Comparison of ENCODE assay signal across 17 cellular contexts in genomic region chr5:150164211-150164610, GRCh38. TPM values are rescaled to one million over a fixed set of nuclear protein-coding genes. Genes with fewer than 3 reads are reported as not detected.
DNase-seq lines count a peak whose midpoint lies in the region; ATAC-seq and TF ChIP-seq lines count a peak whose summit lies in the region.
"Had no signal": no experiment of that assay in that cellular context is flagged by ENCODE, and none has a peak within 500 bp of the region (broad histone marks: within the 10 kb centered on the region; RNA-seq: fewer than 3 reads in every experiment).

No MANE protein-coding gene starts in this region.

- intact Hi-C loops in breast epithelium (cut with DNase I; ENCODE audit: low total_unique reads) (loop anchor here (10.0 kb wide), 1 partner anchor 51 kb away; no protein-coding TSS in a partner anchor), testis (cut with DNase I; ENCODE audit: low total_unique reads) (no loop called here)
- intact Hi-C loops in activated T-helper 2 cell treated with anti-CD3 and anti-CD28 coated beads, Interferon-gamma antibody, Interleukin-2, Interleukin-4, amounts not matched to agents 10 μg/mL and 5 μg/mL and 100 μg/mL, durations not matched to agents 14 hours and 24 hours and 36 hours (cut with micrococcal nuclease): no loop called here

- no peak for TF ChIP-seq POLR2A in breast epithelium (IDR thresholded peaks at IDR 0.05)
- TF ChIP-seq POLR2A in testis (IDR thresholded peaks at IDR 0.05): no peak

- no peak overlapping the region for H3K4me3 Mint-ChIP-seq in immature natural killer cell
- no peak overlapping the region for H3K4me3 Mint-ChIP-seq in activated T-helper 2 cell treated with anti-CD3 and anti-CD28 coated beads, Interferon-gamma antibody, Interleukin-2, Interleukin-4, amounts not matched to agents 10 μg/mL and 5 μg/mL and 100 μg/mL, durations not matched to agents 14 hours and 24 hours and 36 hours (ENCODE audit: low read depth)
- H3K4me3 Mint-ChIP-seq: activated CD4-positive, alpha-beta T cell treated with anti-CD3 and anti-CD28 coated beads, Interleukin-2, amount 10 ng/mL, durations not matched to agents 24 days and 14 days; activated T-cell treated with anti-CD3 and anti-CD28 coated beads, Interleukin-2, amount 50 U/mL, for 24 hours; H9; IgD-negative memory B cell had no signal

- H3K9me3 ChIP-seq in Loucy (ENCODE audit: insufficient read depth, low read depth, low read length) (no peaks in the 10 kb centered on the region), breast epithelium (no peaks in the 10 kb centered on the region), muscle layer of duodenum (ENCODE audit: control insufficient read depth in 1 of 2, low read length in 2 of 2) (no peaks in the 10 kb centered on the region), testis (no peaks in the 10 kb centered on the region)
- H3K9me3 ChIP-seq: adrenal gland had no signal

- WGBS in testis, 2 donors: 46 to 74% methylated on average over 3 of the region's 3 CpGs

- H3K36me3 ChIP-seq in Loucy (ENCODE audit: insufficient read depth, low read length) (no peaks in the 10 kb centered on the region), breast epithelium (no peaks in the 10 kb centered on the region), muscle layer of duodenum (ENCODE audit: control insufficient read depth in 1 of 2, insufficient read depth in 2 of 2, low read length in 2 of 2) (no peaks in the 10 kb centered on the region), testis (ENCODE audit: low read depth, missing control alignments) (no peaks in the 10 kb centered on the region)
- H3K36me3 ChIP-seq: adrenal gland had no signal

- peak overlapping the region; percentile 30 for H3K4me2 ChIP-seq in Loucy (ENCODE audit: low read depth, low read length, poor library complexity, severe bottlenecking)

- no peaks in the 10 kb centered on the region for H3K79me2 ChIP-seq in Loucy (ENCODE audit: insufficient read depth, low read length)

- H3F3A ChIP-seq in Loucy (ENCODE audit: low read depth): no peaks in the 10 kb centered on the region

- H2AFZ ChIP-seq in Loucy (ENCODE audit: low read length): peak overlapping the region; percentile 80

- H3K27ac Mint-ChIP-seq in immature natural killer cell: peak overlapping the region in 1 of 6 donors; percentile 35
- no peak overlapping the region for H3K27ac Mint-ChIP-seq in activated T-helper 2 cell treated with anti-CD3 and anti-CD28 coated beads, Interferon-gamma antibody, Interleukin-2, Interleukin-4, amounts not matched to agents 10 μg/mL and 5 μg/mL and 100 μg/mL, durations not matched to agents 14 hours and 24 hours and 36 hours
- H3K27ac Mint-ChIP-seq: activated CD4-positive, alpha-beta T cell treated with anti-CD3 and anti-CD28 coated beads, Interleukin-2, amount 10 ng/mL, durations not matched to agents 24 days and 14 days; activated T-cell treated with anti-CD3 and anti-CD28 coated beads, Interleukin-2, amount 50 U/mL, for 24 hours had no signal

- H3K27ac ChIP-seq in breast epithelium: peak overlapping the region; percentile 71 to 84
- peak overlapping the region; percentile 73 for H3K27ac ChIP-seq in muscle layer of duodenum (ENCODE audit: low read length)
- peak overlapping the region; percentile 10 to 83 for H3K27ac ChIP-seq in testis
- H3K27ac ChIP-seq: C4-2B, epithelial cell of prostate had no signal

- no peak overlapping the region for H3K4me3 ChIP-seq in Loucy (ENCODE audit: low read length, poor library complexity, severe bottlenecking)
- no peak overlapping the region for H3K4me3 ChIP-seq in breast epithelium
- H3K4me3 ChIP-seq in muscle layer of duodenum (ENCODE audit: low read depth in 1 of 2, low read length in 2 of 2): no peak overlapping the region
- no peak overlapping the region for H3K4me3 ChIP-seq in testis
- H3K4me3 ChIP-seq: adrenal gland had no signal

- ATAC-seq in HG03457 (IDR thresholded peaks at IDR 0.05; ENCODE audit: unreplicated experiment): no peak

- peaks cover 33% of the 10 kb centered on the region for H3K4me1 ChIP-seq in Loucy (ENCODE audit: insufficient read depth, low read length, poor library complexity, severe bottlenecking)
- no peaks in the 10 kb centered on the region for H3K4me1 ChIP-seq in breast epithelium
- peaks cover 0 to 3% of the 10 kb centered on the region in 2 donors for H3K4me1 ChIP-seq in muscle layer of duodenum (ENCODE audit: control insufficient read depth in 1 of 2, insufficient read depth in 2 of 2, low read length in 2 of 2)
- peaks cover 43% of the 10 kb centered on the region for H3K4me1 ChIP-seq in testis
- H3K4me1 ChIP-seq: adrenal gland had no signal

- no peaks in the 10 kb centered on the region for H3K9me3 Mint-ChIP-seq in immature natural killer cell
- H3K9me3 Mint-ChIP-seq in activated T-helper 2 cell treated with anti-CD3 and anti-CD28 coated beads, Interferon-gamma antibody, Interleukin-2, Interleukin-4, amounts not matched to agents 10 μg/mL and 5 μg/mL and 100 μg/mL, durations not matched to agents 14 hours and 24 hours and 36 hours: no peaks in the 10 kb centered on the region
- H3K9me3 Mint-ChIP-seq: activated CD4-positive, alpha-beta T cell treated with anti-CD3 and anti-CD28 coated beads, Interleukin-2, amount 10 ng/mL, durations not matched to agents 24 days and 14 days; activated T-cell treated with anti-CD3 and anti-CD28 coated beads, Interleukin-2, amount 50 U/mL, for 24 hours; IgD-negative memory B cell had no signal

- H3K9ac ChIP-seq in Loucy (ENCODE audit: low read depth, low read length, poor library complexity, severe bottlenecking): peak overlapping the region; percentile 53

- no peaks in the 10 kb centered on the region for H4K20me1 ChIP-seq in Loucy (ENCODE audit: insufficient read depth, low read length, poor library complexity, severe bottlenecking)

- no peaks in the 10 kb centered on the region for H3K4me1 Mint-ChIP-seq in immature natural killer cell
- H3K4me1 Mint-ChIP-seq in activated T-helper 2 cell treated with anti-CD3 and anti-CD28 coated beads, Interferon-gamma antibody, Interleukin-2, Interleukin-4, amounts not matched to agents 10 μg/mL and 5 μg/mL and 100 μg/mL, durations not matched to agents 14 hours and 24 hours and 36 hours (ENCODE audit: low read depth): no peaks in the 10 kb centered on the region

- no peaks in the 10 kb centered on the region for H3K27me3 ChIP-seq in Loucy (ENCODE audit: insufficient read depth, low read length, poor library complexity, severe bottlenecking)
- peaks cover 0 to 10% of the 10 kb centered on the region in 2 donors for H3K27me3 ChIP-seq in breast epithelium
- peaks cover 6% of the 10 kb centered on the region for H3K27me3 ChIP-seq in muscle layer of duodenum (ENCODE audit: low read depth, low read length)
- no peaks in the 10 kb centered on the region for H3K27me3 ChIP-seq in testis

- DNase-seq in breast epithelium (ENCODE audit: low spot score in 2 of 2) (no peak), testis (no peak), immature natural killer cell (no peak)
- no peak for DNase-seq in activated T-helper 2 cell treated with anti-CD3 and anti-CD28 coated beads, Interferon-gamma antibody, Interleukin-2, Interleukin-4, amounts not matched to agents 10 μg/mL and 5 μg/mL and 100 μg/mL, durations not matched to agents 14 hours and 24 hours and 36 hours (ENCODE audit: low spot score)
- DNase-seq: activated CD4-positive, alpha-beta T cell treated with anti-CD3 and anti-CD28 coated beads, Interleukin-2, amount 10 ng/mL, durations not matched to agents 24 days and 14 days; activated T-cell treated with anti-CD3 and anti-CD28 coated beads, Interleukin-2, amount 50 U/mL, for 24 hours; adrenal gland; DMS79; stimulated activated CD8-positive, alpha-beta memory T cell treated with anti-CD3 and anti-CD28 coated beads, Interleukin-4, amount 100 ng/mL, for 48 hours had no signal

- peaks cover 9 to 22% (median 16%) of the 10 kb centered on the region in 3 donors for H3K27me3 Mint-ChIP-seq in immature natural killer cell (ENCODE audit: low read depth in 3 of 3)
- peaks cover 29% of the 10 kb centered on the region for H3K27me3 Mint-ChIP-seq in activated T-helper 2 cell treated with anti-CD3 and anti-CD28 coated beads, Interferon-gamma antibody, Interleukin-2, Interleukin-4, amounts not matched to agents 10 μg/mL and 5 μg/mL and 100 μg/mL, durations not matched to agents 14 hours and 24 hours and 36 hours (ENCODE audit: low read depth)

- TF ChIP-seq CTCF in Loucy (conservative IDR thresholded peaks at IDR 0.05; ENCODE audit: low read length): no peak
- no peak for TF ChIP-seq CTCF in breast epithelium (IDR thresholded peaks at IDR 0.05)
- no peak for TF ChIP-seq CTCF in testis (IDR thresholded peaks at IDR 0.05)

- peaks cover 0 to 6% (median 0%) of the 10 kb centered on the region in 3 donors for H3K36me3 Mint-ChIP-seq in immature natural killer cell
- H3K36me3 Mint-ChIP-seq in activated T-helper 2 cell treated with anti-CD3 and anti-CD28 coated beads, Interferon-gamma antibody, Interleukin-2, Interleukin-4, amounts not matched to agents 10 μg/mL and 5 μg/mL and 100 μg/mL, durations not matched to agents 14 hours and 24 hours and 36 hours (ENCODE audit: low read depth): no peaks in the 10 kb centered on the region
- H3K36me3 Mint-ChIP-seq: IgD-negative memory B cell had no signal

- no peaks in the 10 kb centered on the region for H3K9me2 ChIP-seq in Loucy (replicated peaks; ENCODE audit: low read depth, low read length)

RNA-seq across cellular contexts. Expression of gene CDX1, which starts 2.4 kb away (rescaled TPM):
- total RNA-seq in breast epithelium (1 to 10 TPM in 1 of 3 donors, not detected in 2; 1.3 TPM), testis (1 to 10 TPM; 3.4 to 5.2 TPM)
- polyA plus RNA-seq in testis (ENCODE audit: insufficient read depth, low read depth, low replicate concordance) (3.4 TPM), immature natural killer cell (not detected)
- not detected in 2 replicates for total RNA-seq in activated T-helper 2 cell treated with anti-CD3 and anti-CD28 coated beads, Interferon-gamma antibody, Interleukin-2, Interleukin-4, amounts not matched to agents 10 μg/mL and 5 μg/mL and 100 μg/mL, durations not matched to agents 14 hours and 24 hours and 36 hours
- total RNA-seq: activated CD4-positive, alpha-beta T cell treated with anti-CD3 and anti-CD28 coated beads, Interleukin-2, amount 10 ng/mL, durations not matched to agents 24 days and 14 days; renal cortical epithelial cell had no signal
- polyA plus RNA-seq: IgD-negative memory B cell had no signal

RNA-seq across cellular contexts. Expression of gene PDGFRB, which starts 8.6 kb away (rescaled TPM):
- total RNA-seq in breast epithelium (100 to 1,000 TPM in 2 of 3 donors, 10 to 100 TPM in 1; 53.7 to 243 (median 146) TPM), testis (10 to 100 TPM; 71.2 to 87.0 TPM)
- polyA plus RNA-seq in testis (ENCODE audit: insufficient read depth, low read depth, low replicate concordance) (61.6 TPM), immature natural killer cell (10 to 100 TPM in 1 of 3 donors, 1 to 10 TPM in 2; 6.4 to 18.9 (median 7.1) TPM)
- 0.46 and 1.3 TPM in 2 replicates for total RNA-seq in activated T-helper 2 cell treated with anti-CD3 and anti-CD28 coated beads, Interferon-gamma antibody, Interleukin-2, Interleukin-4, amounts not matched to agents 10 μg/mL and 5 μg/mL and 100 μg/mL, durations not matched to agents 14 hours and 24 hours and 36 hours

RNA-seq across cellular contexts. Expression of gene SLC6A7, which starts 25.7 kb away (rescaled TPM):
- under 1 TPM in 2 of 3 donors, not detected in 1; 0.15 to 0.16 TPM for total RNA-seq in breast epithelium
- under 1 TPM in 1 of 2 donors, not detected in 1; 0.12 TPM for total RNA-seq in testis
- not detected for polyA plus RNA-seq in testis (ENCODE audit: insufficient read depth, low read depth, low replicate concordance)
- not detected for polyA plus RNA-seq in immature natural killer cell
- total RNA-seq in activated T-helper 2 cell treated with anti-CD3 and anti-CD28 coated beads, Interferon-gamma antibody, Interleukin-2, Interleukin-4, amounts not matched to agents 10 μg/mL and 5 μg/mL and 100 μg/mL, durations not matched to agents 14 hours and 24 hours and 36 hours: not detected in 2 replicates
- total RNA-seq: activated CD4-positive, alpha-beta T cell treated with anti-CD3 and anti-CD28 coated beads, Interleukin-2, amount 10 ng/mL, durations not matched to agents 24 days and 14 days; adrenal gland; H9; renal cortical epithelial cell had no signal
- polyA plus RNA-seq: adrenal gland, IgD-negative memory B cell had no signal

Comparison
In these comparisons a context has a peak if more than half of its experiments do, and no peak if none do; other contexts are left out.
1. RNA of gene PDGFRB, which starts 8.6 kb away (total RNA-seq): 53.7 to 243 TPM in breast epithelium and 71.2 to 87.0 TPM in testis; 0.46 to 1.3 TPM in activated T-helper 2 cell treated with anti-CD3 and anti-CD28 coated beads, Interferon-gamma antibody, Interleukin-2, Interleukin-4, amounts not matched to agents 10 μg/mL and 5 μg/mL and 100 μg/mL, durations not matched to agents 14 hours and 24 hours and 36 hours; every median in the first group is over 10 times any median in the second.
2. Peak in every context shown above with its lines, with median percentiles within 50 percentile points of each other: H3K27ac ChIP-seq.